1 cellular context compared by ENCODE assay signal in the genomic region with DNA sequence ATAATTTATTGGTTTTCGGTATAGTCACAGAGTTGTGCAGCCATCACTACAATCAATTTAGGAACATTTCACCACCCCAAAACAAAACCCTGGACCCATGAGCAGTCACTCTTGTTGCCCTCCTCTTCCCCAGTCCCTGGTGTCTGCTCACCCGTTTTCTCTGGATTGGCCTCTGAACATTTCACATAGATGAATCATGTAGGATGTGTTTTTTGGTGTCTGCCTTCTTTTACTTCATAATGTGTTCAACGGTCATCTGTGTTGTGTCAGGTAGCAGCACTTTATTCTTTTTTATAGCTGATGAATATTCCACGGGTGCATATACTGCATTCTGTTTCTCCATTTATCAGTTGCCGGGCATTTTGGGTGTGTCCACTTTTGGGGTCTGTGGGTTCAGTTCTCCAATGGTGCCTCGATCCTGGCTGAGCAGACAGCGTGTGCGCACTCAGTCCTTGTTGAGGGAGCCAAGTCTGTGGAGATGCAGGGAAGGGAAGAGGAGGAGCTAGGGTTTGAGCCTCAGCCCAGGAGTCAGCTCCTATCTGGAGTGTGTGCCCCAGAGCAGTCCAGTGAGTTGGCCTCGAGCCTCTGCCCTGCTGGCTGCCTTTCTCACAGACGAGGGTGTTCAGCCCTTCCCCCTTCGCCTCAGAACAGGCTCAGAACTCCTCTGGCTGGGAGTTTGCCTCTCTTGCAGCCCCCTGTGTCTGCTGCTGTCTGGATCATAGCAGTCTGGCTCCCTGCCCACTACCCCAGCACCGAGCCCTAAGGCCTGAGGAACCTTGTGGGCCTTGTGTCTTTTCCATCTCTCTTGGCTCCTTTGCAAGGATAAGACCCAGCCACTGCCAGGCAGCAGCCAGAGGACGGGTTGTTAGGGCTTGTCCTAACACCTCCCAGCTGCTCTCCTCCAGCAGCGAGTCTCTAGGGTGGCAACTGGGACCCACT.
TF ChIP-seq lines count a peak whose summit lies in the region.

No MANE protein-coding gene starts in this region.

TF ChIP-seq in GM12878, 131 proteins besides CTCF, POLR2A, EP300 and RAD21 (continued from another document):
- TF ChIP-seq, protein P1, sequence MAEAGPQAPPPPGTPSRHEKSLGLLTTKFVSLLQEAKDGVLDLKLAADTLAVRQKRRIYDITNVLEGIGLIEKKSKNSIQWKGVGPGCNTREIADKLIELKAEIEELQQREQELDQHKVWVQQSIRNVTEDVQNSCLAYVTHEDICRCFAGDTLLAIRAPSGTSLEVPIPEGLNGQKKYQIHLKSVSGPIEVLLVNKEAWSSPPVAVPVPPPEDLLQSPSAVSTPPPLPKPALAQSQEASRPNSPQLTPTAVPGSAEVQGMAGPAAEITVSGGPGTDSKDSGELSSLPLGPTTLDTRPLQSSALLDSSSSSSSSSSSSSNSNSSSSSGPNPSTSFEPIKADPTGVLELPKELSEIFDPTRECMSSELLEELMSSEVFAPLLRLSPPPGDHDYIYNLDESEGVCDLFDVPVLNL (IDR thresholded peaks at IDR 0.05; ENCODE audit: low read depth, low read length): no peak
- TF ChIP-seq, protein P2, sequence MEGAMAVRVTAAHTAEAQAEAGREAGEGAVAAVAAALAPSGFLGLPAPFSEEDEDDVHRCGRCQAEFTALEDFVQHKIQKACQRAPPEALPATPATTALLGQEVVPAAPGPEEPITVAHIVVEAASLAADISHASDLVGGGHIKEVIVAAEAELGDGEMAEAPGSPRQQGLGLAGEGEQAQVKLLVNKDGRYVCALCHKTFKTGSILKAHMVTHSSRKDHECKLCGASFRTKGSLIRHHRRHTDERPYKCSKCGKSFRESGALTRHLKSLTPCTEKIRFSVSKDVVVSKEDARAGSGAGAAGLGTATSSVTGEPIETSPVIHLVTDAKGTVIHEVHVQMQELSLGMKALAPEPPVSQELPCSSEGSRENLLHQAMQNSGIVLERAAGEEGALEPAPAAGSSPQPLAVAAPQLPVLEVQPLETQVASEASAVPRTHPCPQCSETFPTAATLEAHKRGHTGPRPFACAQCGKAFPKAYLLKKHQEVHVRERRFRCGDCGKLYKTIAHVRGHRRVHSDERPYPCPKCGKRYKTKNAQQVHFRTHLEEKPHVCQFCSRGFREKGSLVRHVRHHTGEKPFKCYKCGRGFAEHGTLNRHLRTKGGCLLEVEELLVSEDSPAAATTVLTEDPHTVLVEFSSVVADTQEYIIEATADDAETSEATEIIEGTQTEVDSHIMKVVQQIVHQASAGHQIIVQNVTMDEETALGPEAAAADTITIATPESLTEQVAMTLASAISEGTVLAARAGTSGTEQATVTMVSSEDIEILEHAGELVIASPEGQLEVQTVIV (IDR thresholded peaks at IDR 0.05; ENCODE audit: borderline replicate concordance, partially characterized antibody): no peak
- TF ChIP-seq, protein P3, sequence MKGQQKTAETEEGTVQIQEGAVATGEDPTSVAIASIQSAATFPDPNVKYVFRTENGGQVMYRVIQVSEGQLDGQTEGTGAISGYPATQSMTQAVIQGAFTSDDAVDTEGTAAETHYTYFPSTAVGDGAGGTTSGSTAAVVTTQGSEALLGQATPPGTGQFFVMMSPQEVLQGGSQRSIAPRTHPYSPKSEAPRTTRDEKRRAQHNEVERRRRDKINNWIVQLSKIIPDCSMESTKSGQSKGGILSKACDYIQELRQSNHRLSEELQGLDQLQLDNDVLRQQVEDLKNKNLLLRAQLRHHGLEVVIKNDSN (IDR thresholded peaks at IDR 0.05; ENCODE audit: borderline replicate concordance, extremely low read length, insufficient read depth, low read depth, low read length): no peak
- no peak for TF ChIP-seq BMI1 (IDR thresholded peaks at IDR 0.05; ENCODE audit: borderline replicate concordance)
- TF ChIP-seq WRNIP1 (IDR thresholded peaks at IDR 0.05; ENCODE audit: borderline replicate concordance, low read depth, low read length): no peak
- TF ChIP-seq, protein P4, sequence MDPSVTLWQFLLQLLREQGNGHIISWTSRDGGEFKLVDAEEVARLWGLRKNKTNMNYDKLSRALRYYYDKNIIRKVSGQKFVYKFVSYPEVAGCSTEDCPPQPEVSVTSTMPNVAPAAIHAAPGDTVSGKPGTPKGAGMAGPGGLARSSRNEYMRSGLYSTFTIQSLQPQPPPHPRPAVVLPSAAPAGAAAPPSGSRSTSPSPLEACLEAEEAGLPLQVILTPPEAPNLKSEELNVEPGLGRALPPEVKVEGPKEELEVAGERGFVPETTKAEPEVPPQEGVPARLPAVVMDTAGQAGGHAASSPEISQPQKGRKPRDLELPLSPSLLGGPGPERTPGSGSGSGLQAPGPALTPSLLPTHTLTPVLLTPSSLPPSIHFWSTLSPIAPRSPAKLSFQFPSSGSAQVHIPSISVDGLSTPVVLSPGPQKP (IDR thresholded peaks at IDR 0.05; ENCODE audit: low read depth, low read length): no peak
- TF ChIP-seq, protein P5, sequence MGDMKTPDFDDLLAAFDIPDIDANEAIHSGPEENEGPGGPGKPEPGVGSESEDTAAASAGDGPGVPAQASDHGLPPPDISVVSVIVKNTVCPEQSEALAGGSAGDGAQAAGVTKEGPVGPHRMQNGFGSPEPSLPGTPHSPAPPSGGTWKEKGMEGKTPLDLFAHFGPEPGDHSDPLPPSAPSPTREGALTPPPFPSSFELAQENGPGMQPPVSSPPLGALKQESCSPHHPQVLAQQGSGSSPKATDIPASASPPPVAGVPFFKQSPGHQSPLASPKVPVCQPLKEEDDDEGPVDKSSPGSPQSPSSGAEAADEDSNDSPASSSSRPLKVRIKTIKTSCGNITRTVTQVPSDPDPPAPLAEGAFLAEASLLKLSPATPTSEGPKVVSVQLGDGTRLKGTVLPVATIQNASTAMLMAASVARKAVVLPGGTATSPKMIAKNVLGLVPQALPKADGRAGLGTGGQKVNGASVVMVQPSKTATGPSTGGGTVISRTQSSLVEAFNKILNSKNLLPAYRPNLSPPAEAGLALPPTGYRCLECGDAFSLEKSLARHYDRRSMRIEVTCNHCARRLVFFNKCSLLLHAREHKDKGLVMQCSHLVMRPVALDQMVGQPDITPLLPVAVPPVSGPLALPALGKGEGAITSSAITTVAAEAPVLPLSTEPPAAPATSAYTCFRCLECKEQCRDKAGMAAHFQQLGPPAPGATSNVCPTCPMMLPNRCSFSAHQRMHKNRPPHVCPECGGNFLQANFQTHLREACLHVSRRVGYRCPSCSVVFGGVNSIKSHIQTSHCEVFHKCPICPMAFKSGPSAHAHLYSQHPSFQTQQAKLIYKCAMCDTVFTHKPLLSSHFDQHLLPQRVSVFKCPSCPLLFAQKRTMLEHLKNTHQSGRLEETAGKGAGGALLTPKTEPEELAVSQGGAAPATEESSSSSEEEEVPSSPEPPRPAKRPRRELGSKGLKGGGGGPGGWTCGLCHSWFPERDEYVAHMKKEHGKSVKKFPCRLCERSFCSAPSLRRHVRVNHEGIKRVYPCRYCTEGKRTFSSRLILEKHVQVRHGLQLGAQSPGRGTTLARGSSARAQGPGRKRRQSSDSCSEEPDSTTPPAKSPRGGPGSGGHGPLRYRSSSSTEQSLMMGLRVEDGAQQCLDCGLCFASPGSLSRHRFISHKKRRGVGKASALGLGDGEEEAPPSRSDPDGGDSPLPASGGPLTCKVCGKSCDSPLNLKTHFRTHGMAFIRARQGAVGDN (IDR thresholded peaks at IDR 0.05): no peak
- no peak for TF ChIP-seq DPF2 (IDR thresholded peaks at IDR 0.05)
